9 cellular contexts compared by ENCODE assay signal in the genomic region with DNA sequence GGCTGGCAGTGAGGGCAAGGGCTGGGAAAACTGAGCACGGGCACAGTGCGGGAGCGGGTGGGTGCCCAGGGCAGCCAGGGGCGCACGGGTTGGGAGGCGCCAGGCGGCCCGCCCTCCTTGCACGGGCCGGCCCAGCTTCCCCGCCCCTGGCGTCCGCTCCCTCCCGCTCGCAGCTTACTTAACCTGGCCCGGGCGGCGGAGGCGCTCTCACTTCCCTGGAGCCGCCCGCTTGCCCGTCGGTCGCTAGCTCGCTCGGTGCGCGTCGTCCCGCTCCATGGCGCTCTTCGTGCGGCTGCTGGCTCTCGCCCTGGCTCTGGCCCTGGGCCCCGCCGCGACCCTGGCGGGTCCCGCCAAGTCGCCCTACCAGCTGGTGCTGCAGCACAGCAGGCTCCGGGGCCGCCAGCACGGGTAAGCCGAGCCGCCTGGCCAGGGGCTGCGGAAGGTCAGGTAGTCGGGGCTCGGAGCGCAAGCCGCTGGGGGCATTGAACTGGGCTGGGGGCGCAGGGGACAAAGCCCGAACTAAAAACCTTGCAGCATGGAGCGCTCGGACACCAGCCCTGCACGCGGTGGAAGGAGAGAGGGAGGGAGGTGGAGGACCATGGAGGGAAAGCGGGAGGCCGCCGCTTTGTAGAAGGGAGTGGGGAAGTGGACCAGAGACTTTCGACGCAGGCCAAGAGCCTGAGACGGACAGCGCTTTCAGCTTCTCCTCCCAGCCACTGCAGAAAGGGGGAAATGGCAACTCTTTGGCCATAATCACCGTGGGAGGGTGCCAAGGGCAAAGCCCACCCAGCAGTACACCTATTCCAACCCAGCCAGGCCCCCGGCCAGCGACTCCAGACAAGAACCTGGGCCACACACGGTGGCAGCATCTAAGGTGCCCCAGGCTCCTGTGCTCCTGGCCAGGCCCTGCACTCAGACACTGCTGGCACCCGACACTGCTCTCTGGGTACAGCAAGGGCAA. TPM values are rescaled to one million over a fixed set of nuclear protein-coding genes. Genes with fewer than 3 reads are reported as not detected.
DNase-seq lines count a peak whose midpoint lies in the region; ATAC-seq and TF ChIP-seq lines count a peak whose summit lies in the region.
"Had no signal": no experiment of that assay in that cellular context is flagged by ENCODE, and none has a peak within 500 bp of the region (broad histone marks: within the 10 kb centered on the region; RNA-seq: fewer than 3 reads in every experiment).

Gene TGFBI (plus strand): TSS at position 207 of the 961 bp plus-strand sequence. CDS start 68 bp downstream, at position 275.

- H3F3A ChIP-seq in neural cell (ENCODE audit: insufficient read depth, low read length, poor library complexity, severe bottlenecking) = no peaks in the 10 kb centered on the region

- peak within 1 kb of the TSS in 6 of 8 donors; percentile 10 to 74 (median 58) for H3K4me3 Mint-ChIP-seq in CD4-positive, alpha-beta memory T cell
- peak within 1 kb of the TSS; percentile 87 for H3K4me3 Mint-ChIP-seq in HFFc6

- TF ChIP-seq CTCF in HFFc6 (IDR thresholded peaks at IDR 0.05) (peak; percentile 45), WI38 (IDR thresholded peaks at IDR 0.05; ENCODE audit: low read depth, low read length) (no peak), neural cell (IDR thresholded peaks at IDR 0.05; ENCODE audit: poor library complexity, severe bottlenecking) (peak; percentile 46)

- H3K9me2 ChIP-seq in neural cell (ENCODE audit: insufficient read depth, low read length) = no peaks in the 10 kb centered on the region

- H3K9ac ChIP-seq in neural cell (ENCODE audit: low read length) = peak within 1 kb of the TSS; percentile 36

- H3K27me3 ChIP-seq in CD4-positive, alpha-beta memory T cell (ENCODE audit: insufficient read depth, low read length) = no peaks in the 10 kb centered on the region
- peaks cover 34% of the 10 kb centered on the region for H3K27me3 ChIP-seq in neural cell (ENCODE audit: insufficient read depth, low read depth, low read length)

- H2AFZ ChIP-seq in neural cell (ENCODE audit: low read depth, low read length) = no peak within 1 kb of the TSS

- H3K4me2 ChIP-seq in neural cell (ENCODE audit: low read length) = no peak within 1 kb of the TSS

- peaks cover 2 to 19% (median 11%) of the 10 kb centered on the region in 4 donors for H3K4me1 Mint-ChIP-seq in CD4-positive, alpha-beta memory T cell
- H3K4me1 Mint-ChIP-seq in HFFc6 (ENCODE audit: low read depth) = peaks cover 65% of the 10 kb centered on the region

- intact Hi-C loops in CD4-positive, alpha-beta memory T cell (cut with micrococcal nuclease) = loop anchor here (1.0 kb wide), 1 partner anchor 8 kb away; no protein-coding TSS in a partner anchor

- no peaks in the 10 kb centered on the region for H3K9me3 ChIP-seq in CD4-positive, alpha-beta memory T cell (ENCODE audit: control insufficient read depth in 1 of 2, low read length in 2 of 2)
- H3K9me3 ChIP-seq in neural cell (ENCODE audit: low read length) = no peaks in the 10 kb centered on the region
- H3K9me3 ChIP-seq: neutrophil had no signal

- H3K4me1 ChIP-seq in CD4-positive, alpha-beta memory T cell (ENCODE audit: insufficient read depth, low read length) = peaks cover 22% of the 10 kb centered on the region

- TF ChIP-seq EP300 in neural cell (conservative IDR thresholded peaks at IDR 0.05; ENCODE audit: poor library complexity, severe bottlenecking) = no peak

- H3K36me3 ChIP-seq in CD4-positive, alpha-beta memory T cell (ENCODE audit: insufficient read depth, low read length) = no peaks in the 10 kb centered on the region
- no peaks in the 10 kb centered on the region for H3K36me3 ChIP-seq in neural cell (ENCODE audit: insufficient read depth, low read length)
- H3K36me3 ChIP-seq: neutrophil had no signal

- H3K4me3 ChIP-seq in CD4-positive, alpha-beta memory T cell (ENCODE audit: low read length in 2 of 2) = peak within 1 kb of the TSS in 1 of 2 donors; percentile 22
- peak within 1 kb of the TSS; percentile 86 for H3K4me3 ChIP-seq in WI38 (ENCODE audit: low read depth, low read length)
- H3K4me3 ChIP-seq in neural cell (ENCODE audit: low read length) = peak within 1 kb of the TSS; percentile 64

- H3K27ac Mint-ChIP-seq in CD4-positive, alpha-beta memory T cell = peak within 1 kb of the TSS in 1 of 7 donors; percentile 80
- H3K27ac Mint-ChIP-seq in HFFc6 = peak within 1 kb of the TSS; percentile 39; the same call in 1 of the 2 replicates

- no peaks in the 10 kb centered on the region for H3K9me3 Mint-ChIP-seq in CD4-positive, alpha-beta memory T cell
- H3K9me3 Mint-ChIP-seq in HFFc6 = no peaks in the 10 kb centered on the region

- no peaks in the 10 kb centered on the region for H3K36me3 Mint-ChIP-seq in CD4-positive, alpha-beta memory T cell
- H3K36me3 Mint-ChIP-seq in HFFc6 (ENCODE audit: low read depth) = peaks cover 13% of the 10 kb centered on the region

- H3K27me3 Mint-ChIP-seq in CD4-positive, alpha-beta memory T cell = peaks cover 8 to 10% of the 10 kb centered on the region in 2 donors
- H3K27me3 Mint-ChIP-seq in HFFc6 (ENCODE audit: insufficient read depth) = peaks cover 3% of the 10 kb centered on the region

- POLR2A ChIA-PET in CD4-positive, alpha-beta memory T cell (lab: Charles Lee; ENCODE audit: partially characterized antibody) = interaction anchor here (1.4 to 2.7 kb wide), 2 partner anchors 8 to 14 kb away, joined by 4 to 18 read pairs; no protein-coding TSS in a partner anchor

- CTCF ChIA-PET in CD4-positive, alpha-beta memory T cell (lab: Charles Lee; ENCODE audit: partially characterized antibody) = interaction anchor here (1.0 to 2.1 kb wide), 6 partner anchors 8 to 52 kb away, joined by 3 to 7 read pairs (median 4); no protein-coding TSS in a partner anchor

- no peak within 1 kb of the TSS for H3K27ac ChIP-seq in CD4-positive, alpha-beta memory T cell (ENCODE audit: low read depth, low read length)
- no peak within 1 kb of the TSS for H3K27ac ChIP-seq in neural cell (ENCODE audit: low read length)
- H3K27ac ChIP-seq: neutrophil had no signal

- TF ChIP-seq RAD21 in neural cell (conservative IDR thresholded peaks at IDR 0.05) = no peak

- peak in 4 of 5 donors; percentile 23 to 42 (median 34) for DNase-seq in CD4-positive, alpha-beta memory T cell
- DNase-seq in HFFc6 = peak; percentile 42
- peak; percentile 66 for DNase-seq in germinal center (ENCODE audit: low spot score)

- H4K20me1 ChIP-seq in neural cell (ENCODE audit: insufficient read depth) = no peaks in the 10 kb centered on the region

- ATAC-seq in GM18870 (IDR thresholded peaks at IDR 0.05; ENCODE audit: unreplicated experiment) (no peak), HG03521 (IDR thresholded peaks at IDR 0.05; ENCODE audit: unreplicated experiment) (no peak), GM21528 (IDR thresholded peaks at IDR 0.05; ENCODE audit: low FRiP score, unreplicated experiment) (no peak)

- H3K79me2 ChIP-seq in neural cell (replicated peaks; ENCODE audit: insufficient read depth, low read length) = no peaks in the 10 kb centered on the region

TF ChIP-seq in neural cell, 6 proteins besides CTCF, POLR2A, EP300 and RAD21:
- no peak for TF ChIP-seq MXI1 (conservative IDR thresholded peaks at IDR 0.05; ENCODE audit: poor library complexity, severe bottlenecking)
- TF ChIP-seq EZH2 (IDR thresholded peaks at IDR 0.05; ENCODE audit: borderline replicate concordance, insufficient read depth, low read length, poor library complexity, severe bottlenecking) = peak; percentile 23
TF ChIP-seq in neural cell: peak in this region for 1.

RNA-seq across cellular contexts. Expression of gene TGFBI, which starts in this region (rescaled TPM):
- 10 to 100 TPM; 12.7 to 13.2 TPM for total RNA-seq in CD4-positive, alpha-beta memory T cell
- 1 to 10 TPM; 3.7 to 7.3 TPM for polyA plus RNA-seq in CD4-positive, alpha-beta memory T cell
- total RNA-seq in HFFc6 (2021; fragmentation: NEBNext Ultra II Directional; extraction: Animal tissue kit (Norgen Biotek cat#: 25700)) = 100 to 1,000 TPM; 529 to 911 (median 784) TPM
- 0.71 and 0.90 TPM in 2 replicates for polyA plus RNA-seq in neural cell
- polyA minus RNA-seq in neural cell = 0.46 and 0.73 TPM in 2 replicates

Comparison
In these comparisons a context has a peak if more than half of its experiments do, and no peak if none do; other contexts are left out.
1. RNA of gene TGFBI (total RNA-seq): 529 to 911 TPM in HFFc6; 12.7 to 13.2 TPM in CD4-positive, alpha-beta memory T cell; every median in the first group is over 10 times any median in the second.
2. Peak in every context shown above with its lines, with median percentiles within 50 percentile points of each other: DNase-seq.